ENCODE assay signal across 1 cellular context in the genomic region with DNA sequence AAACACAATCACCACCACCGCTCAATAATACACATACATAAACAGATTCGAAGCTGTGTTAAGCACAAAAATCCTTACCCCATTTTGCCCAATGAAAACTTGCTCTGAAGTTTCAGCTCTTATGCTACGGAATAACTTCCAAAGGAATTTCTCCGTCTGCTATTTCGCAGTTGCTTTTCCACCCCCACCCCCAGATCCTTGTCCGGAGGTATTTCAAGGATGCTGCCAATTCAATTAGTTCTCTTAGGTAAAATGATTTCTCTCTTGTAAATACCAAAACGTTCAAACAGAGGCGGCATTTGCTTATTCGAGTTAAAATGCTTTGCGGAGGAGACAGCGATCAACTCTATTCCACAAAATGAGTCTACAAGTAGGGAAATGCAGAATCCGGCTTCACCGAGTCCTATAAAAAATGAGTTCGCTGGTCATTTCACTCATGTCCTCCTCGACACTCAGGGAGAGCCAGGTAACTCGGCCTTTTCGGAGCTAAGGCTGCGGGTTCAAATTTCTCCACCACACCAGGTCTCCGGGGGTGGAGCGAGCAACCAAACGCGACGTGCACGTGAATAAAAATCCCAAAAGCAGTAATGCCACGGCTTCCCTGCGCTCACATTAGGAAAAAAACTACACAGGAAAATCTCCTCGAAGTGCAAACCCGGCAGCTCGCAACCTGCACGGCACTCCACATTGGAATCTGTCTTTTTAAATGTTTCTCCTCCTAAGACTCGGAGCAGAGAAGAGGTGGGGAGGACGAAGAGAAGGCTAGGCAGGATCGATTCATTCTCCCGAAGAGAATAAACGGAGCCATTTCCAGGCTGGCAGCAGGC.
TF ChIP-seq lines count a peak whose summit lies in the region.

No MANE protein-coding gene starts in this region.

TF ChIP-seq in SK-N-SH treated with all-trans-retinoic acid at 6 μM for 48 hours, 23 proteins besides CTCF, POLR2A, EP300 and RAD21 (continued from another document):
- TF ChIP-seq TOX (CRISPR knock-in tag; IDR thresholded peaks at IDR 0.05; ENCODE audit: borderline replicate concordance) (no peak), ZFP3 (CRISPR knock-in tag; IDR thresholded peaks at IDR 0.05) (no peak), ESRRG (CRISPR knock-in tag; IDR thresholded peaks at IDR 0.05) (no peak), PPARA (CRISPR knock-in tag; IDR thresholded peaks at IDR 0.05; ENCODE audit: borderline replicate concordance) (no peak), ISL1 (CRISPR knock-in tag; IDR thresholded peaks at IDR 0.05) (no peak), GLIS3 (CRISPR knock-in tag; IDR thresholded peaks at IDR 0.05) (no peak), ARNTL (CRISPR knock-in tag; IDR thresholded peaks at IDR 0.05; ENCODE audit: borderline replicate concordance, low read depth) (no peak), ZNF70 (CRISPR knock-in tag; IDR thresholded peaks at IDR 0.05) (no peak), BACH2 (CRISPR knock-in tag; IDR thresholded peaks at IDR 0.05; ENCODE audit: borderline replicate concordance) (no peak), CREB5 (CRISPR knock-in tag; IDR thresholded peaks at IDR 0.05; ENCODE audit: low read depth) (no peak), TSHZ2 (CRISPR knock-in tag; IDR thresholded peaks at IDR 0.05) (no peak), POU6F1 (CRISPR knock-in tag; IDR thresholded peaks at IDR 0.05; ENCODE audit: borderline replicate concordance, low read depth) (no peak), TCF4 (CRISPR knock-in tag; IDR thresholded peaks at IDR 0.05; ENCODE audit: borderline replicate concordance) (no peak)
TF ChIP-seq in SK-N-SH treated with all-trans-retinoic acid at 6 μM for 48 hours: peak in this region for 0.
